Comparison of ENCODE assay signal across 18 cellular contexts in the genomic region with DNA sequence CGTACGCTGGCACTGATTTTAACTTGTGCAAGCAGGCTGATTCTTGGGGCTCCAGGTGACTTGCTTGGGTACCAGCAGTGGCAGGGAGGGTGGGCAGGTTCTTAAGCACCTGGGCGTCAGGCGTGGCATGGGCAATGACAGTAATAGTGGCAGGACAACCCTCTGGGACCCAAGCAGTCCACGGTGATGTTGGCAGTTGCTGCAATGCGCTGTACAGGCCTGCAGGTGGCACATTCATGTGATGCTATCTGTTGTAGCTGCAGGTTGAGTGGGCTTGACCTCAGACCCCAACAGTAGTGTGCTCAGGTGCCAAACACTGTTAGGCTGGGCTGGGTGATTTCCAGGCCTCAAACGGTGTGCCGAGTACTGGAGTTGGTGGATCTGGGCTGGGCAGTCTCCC. TPM values are rescaled to one million over a fixed set of nuclear protein-coding genes. Genes with fewer than 3 reads are reported as not detected.
A peak's percentile ranks its signal among the peaks of the same experiment; 100 is the strongest.
DNase-seq lines count a peak whose midpoint lies in the region; ATAC-seq and TF ChIP-seq lines count a peak whose summit lies in the region.
"Had no signal": no experiment of that assay in that cellular context is flagged by ENCODE, and none has a peak within 500 bp of the region (broad histone marks: within the 10 kb centered on the region; RNA-seq: fewer than 3 reads in every experiment).

No MANE protein-coding gene starts in this region.

- CTCF ChIA-PET in MCF 10A (lab: Yijun Ruan, JAX), result interaction anchor here (0.7 kb wide), 3 partner anchors 55 to 354 kb away, joined by 3 to 4 read pairs (median 3); no protein-coding TSS in a partner anchor

- no peak overlapping the region for H3K27ac Mint-ChIP-seq in MCF 10A (ENCODE audit: low read depth, unreplicated experiment)
- no peak overlapping the region for H3K27ac Mint-ChIP-seq in stimulated activated naive B cell treated with anti-CD40 and anti-IgM and Interleukin-4, amounts not matched to agents 10 μg/mL and 1 μg/mL and 100 μg/mL, for 72 hours
- H3K27ac Mint-ChIP-seq: activated naive CD8-positive, alpha-beta T cell treated with anti-CD3 and anti-CD28 coated beads for 36 hours had no signal

- H3K27me3 Mint-ChIP-seq in MCF 10A (ENCODE audit: insufficient read depth, unreplicated experiment), result no peaks in the 10 kb centered on the region
- H3K27me3 Mint-ChIP-seq in stimulated activated naive B cell treated with anti-CD40 and anti-IgM and Interleukin-4, amounts not matched to agents 10 μg/mL and 1 μg/mL and 100 μg/mL, for 72 hours, result peaks cover 0 to 9% of the 10 kb centered on the region in 2 donors

- H3K27me3 ChIP-seq in breast epithelium (no peaks in the 10 kb centered on the region), OCI-LY3 (ENCODE audit: low read depth, low read length) (no peaks in the 10 kb centered on the region), esophagus squamous epithelium (no peaks in the 10 kb centered on the region)
- H3K27me3 ChIP-seq: esophagus muscularis mucosa had no signal

- peaks cover 10 to 38% of the 10 kb centered on the region in 2 donors for H3K9me3 ChIP-seq in breast epithelium
- H3K9me3 ChIP-seq in OCI-LY3 (ENCODE audit: insufficient read depth, low read length), result peaks cover 12% of the 10 kb centered on the region; the same call in 1 of the 2 replicates
- H3K9me3 ChIP-seq in esophagus squamous epithelium, result peaks cover 0 to 17% (median 0%) of the 10 kb centered on the region in 3 donors

- no TSS peak for BruUV-seq in MCF 10A (replicated peaks; lab: Mats Ljungman, UMichigan)

- intact Hi-C loops in MCF 10A (cut with micrococcal nuclease), result no loop called here
- intact Hi-C loops in breast epithelium (cut with DNase I; ENCODE audit: low total_unique reads), result no loop called here
- intact Hi-C loops in esophagus squamous epithelium (cut with DNase I), result no loop called here

- DNase-seq in MCF 10A (ENCODE audit: unreplicated experiment), result no peak
- no peak for DNase-seq in breast epithelium (ENCODE audit: low spot score in 2 of 2)
- DNase-seq in fibroblast of villous mesenchyme (ENCODE audit: low read depth), result no peak
- no peak for DNase-seq in esophagus squamous epithelium (lab: John Stamatoyannopoulos, UW)
- no peak for DNase-seq in foreskin fibroblast
- no peak for DNase-seq in stimulated activated naive B cell treated with anti-CD40 and anti-IgM and Interleukin-4, amounts not matched to agents 10 μg/mL and 1 μg/mL and 100 μg/mL, for 72 hours
- DNase-seq in stimulated activated naive CD4-positive, alpha-beta T cell treated with Interleukin-2 at 50 U/mL for 16 hours (lab: John Stamatoyannopoulos, UW), result no peak
- DNase-seq: activated CD4-positive, CD25-positive, alpha-beta regulatory T cell treated with anti-CD3 and anti-CD28 coated beads, Interleukin-2, amount 50 U/mL, for 72 hours; activated naive CD8-positive, alpha-beta T cell treated with anti-CD3 and anti-CD28 coated beads for 36 hours; midbrain; NCI-H2081 treated with DMSO at 0.1 percent for 48 hours; SW 1271 had no signal

- H3K4me2 ChIP-seq in OCI-LY3 (ENCODE audit: low read length), result no peak overlapping the region
- H3K4me2 ChIP-seq: smooth muscle cell had no signal

- no peak for ATAC-seq in stimulated activated naive B cell treated with anti-CD40 and anti-IgM and Interleukin-4, amounts not matched to agents 10 μg/mL and 1 μg/mL and 100 μg/mL, for 72 hours (replicated peaks)

- H4K20me1 ChIP-seq in OCI-LY3 (ENCODE audit: insufficient read depth, low read length), result no peaks in the 10 kb centered on the region

- no peaks in the 10 kb centered on the region for H3K36me3 Mint-ChIP-seq in MCF 10A (ENCODE audit: insufficient read depth, unreplicated experiment)
- peaks cover 0 to 7% of the 10 kb centered on the region in 2 donors for H3K36me3 Mint-ChIP-seq in stimulated activated naive B cell treated with anti-CD40 and anti-IgM and Interleukin-4, amounts not matched to agents 10 μg/mL and 1 μg/mL and 100 μg/mL, for 72 hours
- H3K36me3 Mint-ChIP-seq: activated naive CD8-positive, alpha-beta T cell treated with anti-CD3 and anti-CD28 coated beads for 36 hours had no signal

- no peaks in the 10 kb centered on the region for H3K79me2 ChIP-seq in OCI-LY3 (ENCODE audit: low read length)

- H3K4me3 ChIP-seq in breast epithelium, result no peak overlapping the region
- no peak overlapping the region for H3K4me3 ChIP-seq in OCI-LY3 (ENCODE audit: low read length)
- no peak overlapping the region for H3K4me3 ChIP-seq in fibroblast of villous mesenchyme (ENCODE audit: low read depth, low read length)
- H3K4me3 ChIP-seq in esophagus squamous epithelium, result no peak overlapping the region
- H3K4me3 ChIP-seq in foreskin fibroblast (ENCODE audit: low read depth in 1 of 2, low read length in 2 of 2), result no peak overlapping the region
- H3K4me3 ChIP-seq: esophagus muscularis mucosa, smooth muscle cell had no signal

- 83 to 93% methylated on average over 5 of the region's 8 CpGs for WGBS in esophagus squamous epithelium, 2 donors

- H3K9ac ChIP-seq in OCI-LY3 (ENCODE audit: low read length), result no peak overlapping the region

- no peak overlapping the region for H2AFZ ChIP-seq in OCI-LY3 (ENCODE audit: low read depth, low read length)

- POLR2A ChIA-PET in MCF 10A (lab: Yijun Ruan, JAX), result interaction anchor here (1.1 kb wide), 1 partner anchor 15 kb away, joined by 4 read pairs; no protein-coding TSS in a partner anchor

- no peaks in the 10 kb centered on the region for H3K36me3 ChIP-seq in breast epithelium
- peaks cover 8% of the 10 kb centered on the region for H3K36me3 ChIP-seq in OCI-LY3 (replicated peaks; ENCODE audit: low read depth, low read length)
- H3K36me3 ChIP-seq in esophagus squamous epithelium, result no peaks in the 10 kb centered on the region
- H3K36me3 ChIP-seq: esophagus muscularis mucosa had no signal

- TF ChIP-seq POLR2A in breast epithelium (IDR thresholded peaks at IDR 0.05), result no peak
- no peak for TF ChIP-seq POLR2A in esophagus squamous epithelium (IDR thresholded peaks at IDR 0.05)

- peaks cover 38% of the 10 kb centered on the region for H3K9me3 Mint-ChIP-seq in MCF 10A (ENCODE audit: unreplicated experiment)
- peaks cover 20 to 21% of the 10 kb centered on the region in 2 donors for H3K9me3 Mint-ChIP-seq in stimulated activated naive B cell treated with anti-CD40 and anti-IgM and Interleukin-4, amounts not matched to agents 10 μg/mL and 1 μg/mL and 100 μg/mL, for 72 hours

- no peak overlapping the region for H3K4me3 Mint-ChIP-seq in MCF 10A (ENCODE audit: unreplicated experiment)
- no peak overlapping the region for H3K4me3 Mint-ChIP-seq in stimulated activated naive B cell treated with anti-CD40 and anti-IgM and Interleukin-4, amounts not matched to agents 10 μg/mL and 1 μg/mL and 100 μg/mL, for 72 hours
- H3K4me3 Mint-ChIP-seq: activated naive CD8-positive, alpha-beta T cell treated with anti-CD3 and anti-CD28 coated beads for 36 hours; central memory CD8-positive, alpha-beta T cell had no signal

- H3K4me1 ChIP-seq in breast epithelium (no peaks in the 10 kb centered on the region), OCI-LY3 (ENCODE audit: low read length) (no peaks in the 10 kb centered on the region), esophagus squamous epithelium (no peaks in the 10 kb centered on the region)
- H3K4me1 ChIP-seq: esophagus muscularis mucosa had no signal

- TF ChIP-seq CTCF in MCF 10A (IDR thresholded peaks at IDR 0.05; ENCODE audit: unreplicated experiment), result peak; percentile 25
- no peak for TF ChIP-seq CTCF in breast epithelium (IDR thresholded peaks at IDR 0.05)
- TF ChIP-seq CTCF in OCI-LY3 (IDR thresholded peaks at IDR 0.05; ENCODE audit: low read depth, low read length), result peak; percentile 43
- TF ChIP-seq CTCF in fibroblast of villous mesenchyme (IDR thresholded peaks at IDR 0.05; ENCODE audit: insufficient read depth, low read depth, low read length), result peak; percentile 14
- TF ChIP-seq CTCF in esophagus squamous epithelium (IDR thresholded peaks at IDR 0.05), result peak in 2 of 6 experiments; percentile 5 to 8
- TF ChIP-seq CTCF in foreskin fibroblast (IDR thresholded peaks at IDR 0.05; ENCODE audit: low read depth, low read length), result no peak

- H3K4me1 Mint-ChIP-seq in MCF 10A (ENCODE audit: insufficient read depth, unreplicated experiment), result peaks cover 6% of the 10 kb centered on the region
- H3K4me1 Mint-ChIP-seq in stimulated activated naive B cell treated with anti-CD40 and anti-IgM and Interleukin-4, amounts not matched to agents 10 μg/mL and 1 μg/mL and 100 μg/mL, for 72 hours, result no peaks in the 10 kb centered on the region
- H3K4me1 Mint-ChIP-seq: activated naive CD8-positive, alpha-beta T cell treated with anti-CD3 and anti-CD28 coated beads for 36 hours; central memory CD8-positive, alpha-beta T cell had no signal

- H3K27ac ChIP-seq in breast epithelium, result no peak overlapping the region
- H3K27ac ChIP-seq in OCI-LY3 (ENCODE audit: low read length), result no peak overlapping the region
- H3K27ac ChIP-seq in esophagus squamous epithelium, result no peak overlapping the region
- H3K27ac ChIP-seq: esophagus muscularis mucosa had no signal

RNA-seq across cellular contexts. Expression of gene OR10J4, which starts 10.2 kb away (rescaled TPM):
- total RNA-seq in MCF 10A (2022) (not detected in 2 replicates), breast epithelium (not detected), fibroblast of villous mesenchyme (not detected in 2 replicates), esophagus squamous epithelium (not detected)
- total RNA-seq: activated naive CD8-positive, alpha-beta T cell treated with anti-CD3 and anti-CD28 coated beads for 36 hours; esophagus muscularis mucosa; osteocyte; smooth muscle cell; subcutaneous adipose tissue had no signal

RNA-seq across cellular contexts. Expression of gene OR10J1, which starts 17.7 kb away (rescaled TPM):
- total RNA-seq in MCF 10A (2022) (not detected in 2 replicates), breast epithelium (not detected), fibroblast of villous mesenchyme (not detected in 2 replicates), esophagus squamous epithelium (not detected)
- total RNA-seq: activated naive CD8-positive, alpha-beta T cell treated with anti-CD3 and anti-CD28 coated beads for 36 hours; esophagus muscularis mucosa; osteocyte; smooth muscle cell; subcutaneous adipose tissue had no signal

Comparison
In these comparisons a context has a peak if more than half of its experiments do, and no peak if none do; other contexts are left out.
1. CTCF ChIP-seq: peak in MCF 10A (single experiment), OCI-LY3 (single experiment) and fibroblast of villous mesenchyme (single experiment); none in breast epithelium (0 of 3) and foreskin fibroblast (single experiment).